Comparison of ENCODE assay signal across 8 cellular contexts in the genomic region with DNA sequence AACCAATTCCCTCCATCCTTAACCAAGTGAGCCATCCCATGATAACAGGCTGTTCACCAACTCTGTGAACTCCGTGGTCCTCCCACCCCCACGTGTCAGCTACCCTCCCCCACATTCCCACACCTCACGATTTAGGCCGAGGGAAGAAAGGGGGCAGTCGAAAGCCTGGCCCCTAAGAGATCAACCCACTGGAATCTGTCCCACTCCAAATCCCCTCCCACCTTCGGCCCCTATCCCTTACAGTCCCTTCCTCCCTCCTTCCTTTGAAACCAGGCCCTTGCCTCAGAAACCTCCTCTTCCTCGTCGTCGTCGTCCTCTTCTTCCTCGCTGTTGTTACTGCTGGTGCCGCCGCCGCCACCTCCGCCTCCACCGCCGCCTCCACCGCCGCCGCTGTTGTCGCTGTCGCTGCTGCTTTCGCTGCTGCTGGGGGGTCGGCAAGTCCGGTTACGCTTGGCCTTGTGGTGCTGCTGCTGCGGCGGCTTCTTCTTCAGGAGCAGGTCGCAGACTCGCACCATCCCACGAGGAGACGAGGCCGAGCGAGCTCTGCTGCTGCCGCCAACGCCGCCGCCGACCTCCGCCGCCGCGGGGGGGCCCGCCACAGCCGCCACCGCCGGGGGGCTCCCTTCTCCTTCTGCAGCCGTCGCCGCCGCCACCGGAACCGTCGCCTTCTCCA. TPM values are rescaled to one million over a fixed set of nuclear protein-coding genes. Genes with fewer than 3 reads are reported as not detected.
A peak's percentile ranks its signal among the peaks of the same experiment; 100 is the strongest.
DNase-seq lines count a peak whose midpoint lies in the region; ATAC-seq and TF ChIP-seq lines count a peak whose summit lies in the region.

No MANE protein-coding gene starts in this region.

- TF ChIP-seq POLR2A in right lobe of liver (IDR thresholded peaks at IDR 0.05), result no peak

- H3K9ac ChIP-seq in subcutaneous abdominal adipose tissue (ENCODE audit: low read length in 5 of 5), result peak overlapping the region; percentile 95 to 100 (median 98)

- H3K36me3 ChIP-seq in DOHH2 (ENCODE audit: control insufficient read depth, low read length) (peaks cover 64% of the 10 kb centered on the region), right lobe of liver (no peaks in the 10 kb centered on the region), subcutaneous abdominal adipose tissue (ENCODE audit: control insufficient read depth in 5 of 5, insufficient read depth in 5 of 5, low read length in 5 of 5) (peaks cover 0 to 2% (median 0%) of the 10 kb centered on the region in 5 donors)

- H3K4me3 ChIP-seq in DOHH2 (ENCODE audit: low read length) (peak overlapping the region; percentile 91), choroid plexus epithelial cell (ENCODE audit: low read depth, low read length) (peak overlapping the region; percentile 91), right lobe of liver (peak overlapping the region; percentile 72 to 85 (median 81)), subcutaneous abdominal adipose tissue (ENCODE audit: low read depth in 1 of 5, low read length in 5 of 5) (peak overlapping the region; percentile 68 to 98 (median 86))

- TF ChIP-seq CTCF in DOHH2 (IDR thresholded peaks at IDR 0.05; ENCODE audit: low read depth, low read length, poor library complexity, severe bottlenecking) (peak; percentile 68), choroid plexus epithelial cell (conservative IDR thresholded peaks at IDR 0.05; ENCODE audit: low read depth, low read length) (no peak), right lobe of liver (IDR thresholded peaks at IDR 0.05) (peak; percentile 10 to 49 (median 32))

- no peaks in the 10 kb centered on the region for H3K9me2 ChIP-seq in DOHH2 (replicated peaks; ENCODE audit: control insufficient read depth, low read length)

- H3K79me2 ChIP-seq in DOHH2 (ENCODE audit: control insufficient read depth, low read length), result peaks cover 87% of the 10 kb centered on the region

- ATAC-seq in GM18873 (IDR thresholded peaks at IDR 0.05; ENCODE audit: low FRiP score, unreplicated experiment) (peak; percentile 22), HG03066 (IDR thresholded peaks at IDR 0.05; ENCODE audit: low read depth, unreplicated experiment) (peak; percentile 17), right lobe of liver (peak; percentile 4 to 73 (median 60))

- H3K27ac ChIP-seq in DOHH2 (ENCODE audit: low read depth, low read length) (peak overlapping the region; percentile 83), right lobe of liver (peak overlapping the region; percentile 91 to 99 (median 97)), subcutaneous abdominal adipose tissue (ENCODE audit: low read depth, low read length) (peak overlapping the region; percentile 95)

- peak overlapping the region; percentile 73 for H3K4me2 ChIP-seq in DOHH2 (ENCODE audit: low read length)

- intact Hi-C loops in right lobe of liver (cut with DNase I), result no loop called here

- WGBS in right lobe of liver (ENCODE audit: insufficient coverage, low coverage, low lambda C conversion rate, missing lambda C conversion rate), result 0% methylated on average over 25 of the region's 54 CpGs

- DNase-seq in RPMI8226 (peak; percentile 45), choroid plexus epithelial cell (ENCODE audit: low read depth) (peak; percentile 33), right lobe of liver (peak in 1 of 3 donors; percentile 21)
- no peak for DNase-seq in stimulated activated CD4-positive, alpha-beta T cell treated with anti-CD3 and anti-CD28 coated beads, Interleukin-2, amount 100 ng/mL, for 24 hours

- no peaks in the 10 kb centered on the region for H3K9me3 ChIP-seq in DOHH2 (ENCODE audit: control insufficient read depth, insufficient read depth, low read length)
- H3K9me3 ChIP-seq in right lobe of liver, result no peaks in the 10 kb centered on the region
- H3K9me3 ChIP-seq in subcutaneous abdominal adipose tissue (ENCODE audit: control insufficient read depth in 5 of 5, low read length in 5 of 5), result no peaks in the 10 kb centered on the region

- H3F3A ChIP-seq in DOHH2 (ENCODE audit: control insufficient read depth, insufficient read depth), result 0 out of 2 replicates have a peak, but pooled peaks cover 4% of the 10 kb centered on the region

- H3K4me1 ChIP-seq in DOHH2 (ENCODE audit: control insufficient read depth, low read length), result peaks cover 43% of the 10 kb centered on the region
- peaks cover 0 to 45% (median 12%) of the 10 kb centered on the region in 4 donors for H3K4me1 ChIP-seq in right lobe of liver
- H3K4me1 ChIP-seq in subcutaneous abdominal adipose tissue (ENCODE audit: control insufficient read depth in 5 of 5, insufficient read depth in 5 of 5, low read length in 5 of 5), result peaks cover 0 to 49% (median 39%) of the 10 kb centered on the region in 5 donors

- peaks cover 15% of the 10 kb centered on the region; the same call in 1 of the 2 replicates for H4K20me1 ChIP-seq in DOHH2 (ENCODE audit: control insufficient read depth, insufficient read depth, low read depth, low read length)

- H3K27me3 ChIP-seq in DOHH2 (ENCODE audit: control insufficient read depth, low read length), result no peaks in the 10 kb centered on the region
- H3K27me3 ChIP-seq in right lobe of liver, result no peaks in the 10 kb centered on the region
- no peaks in the 10 kb centered on the region for H3K27me3 ChIP-seq in subcutaneous abdominal adipose tissue (ENCODE audit: control insufficient read depth in 5 of 5, insufficient read depth in 4 of 5, low read length in 5 of 5)

RNA-seq across cellular contexts. Expression of a gene that starts 0.5 kb away (rescaled TPM):
- total RNA-seq in right lobe of liver, result 10 to 100 TPM; 25.1 to 34.0 (median 28.1) TPM

Comparison
In these comparisons a context has a peak if more than half of its experiments do, and no peak if none do; other contexts are left out.
1. DNase-seq: peak in RPMI8226 (single experiment) and choroid plexus epithelial cell (single experiment); none in stimulated activated CD4-positive, alpha-beta T cell treated with anti-CD3 and anti-CD28 coated beads, Interleukin-2, amount 100 ng/mL, for 24 hours (0 of 2).
2. Peak in every context shown above with its lines, with median percentiles within 50 percentile points of each other: H3K27ac ChIP-seq, H3K4me3 ChIP-seq and ATAC-seq.